In genomic region chr9:99127372-99128132, GRCh38 we compare ENCODE assay signal across 1 cellular context.
TF ChIP-seq lines count a peak whose summit lies in the region.

No MANE protein-coding gene starts in this region.

TF ChIP-seq in K562, 482 proteins besides CTCF, POLR2A, EP300 and RAD21 (continued from another document):
- TF ChIP-seq, protein P1, sequence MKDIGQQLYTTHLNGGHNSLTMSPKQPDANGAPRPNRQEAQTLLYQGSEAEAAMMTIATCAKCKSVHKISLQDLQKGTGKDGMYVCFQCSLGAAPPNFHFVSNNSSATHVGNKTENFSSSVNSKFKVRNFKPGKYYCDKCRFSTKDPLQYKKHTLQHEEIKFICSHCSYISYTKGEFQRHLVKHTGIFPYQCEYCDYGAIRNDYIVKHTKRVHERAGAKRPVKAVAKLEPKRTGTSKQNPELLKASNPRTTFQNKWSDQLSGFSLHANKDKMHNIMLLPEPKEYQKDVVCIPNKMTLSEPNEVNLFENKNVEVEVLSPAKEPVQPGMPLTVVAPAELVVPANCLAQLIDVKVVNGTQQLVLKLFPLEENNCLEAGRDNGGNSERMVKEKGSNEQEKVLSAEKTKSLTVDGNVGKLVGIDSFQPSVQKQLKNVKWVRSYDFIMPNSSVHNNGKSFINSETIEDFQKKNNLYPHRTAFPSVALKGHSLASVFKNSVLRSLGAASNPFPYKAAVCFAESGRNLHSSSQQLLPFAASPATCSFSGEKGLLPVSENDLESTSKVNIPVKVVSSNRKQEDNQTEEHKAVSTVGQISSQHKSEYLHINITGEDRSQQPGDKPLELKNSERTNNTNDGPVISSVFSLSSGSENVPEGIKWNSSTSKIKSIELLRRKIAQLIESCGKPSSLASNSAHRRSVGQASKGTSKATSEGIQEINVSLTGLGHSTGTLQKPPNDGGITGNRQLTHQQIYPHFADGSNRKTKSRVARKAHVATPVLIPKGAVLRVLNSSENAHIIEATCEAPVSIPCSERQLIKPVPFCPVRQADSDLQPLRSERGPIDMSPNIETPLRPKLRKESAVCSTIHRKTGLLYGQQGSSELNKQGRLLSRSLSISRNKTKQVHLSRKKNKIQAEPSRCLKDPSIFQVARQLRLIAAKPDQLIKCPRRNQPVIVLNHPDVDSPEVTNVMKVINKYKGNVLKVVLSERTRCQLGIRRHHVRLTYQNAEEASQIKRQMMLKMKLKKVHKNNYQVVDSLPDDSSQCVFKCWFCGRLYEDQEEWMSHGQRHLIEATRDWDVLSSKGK (CRISPR knock-in tag; IDR thresholded peaks at IDR 0.05) = no peak
- TF ChIP-seq TAF7 (tag; IDR thresholded peaks at IDR 0.05) = no peak
- TF ChIP-seq NUFIP1 (IDR thresholded peaks at IDR 0.05; ENCODE audit: partially characterized antibody) = no peak
- no peak for TF ChIP-seq LCOR (CRISPR knock-in tag; IDR thresholded peaks at IDR 0.05)
- TF ChIP-seq HIVEP1 (CRISPR knock-in tag; IDR thresholded peaks at IDR 0.05) = no peak
- TF ChIP-seq, protein P2, sequence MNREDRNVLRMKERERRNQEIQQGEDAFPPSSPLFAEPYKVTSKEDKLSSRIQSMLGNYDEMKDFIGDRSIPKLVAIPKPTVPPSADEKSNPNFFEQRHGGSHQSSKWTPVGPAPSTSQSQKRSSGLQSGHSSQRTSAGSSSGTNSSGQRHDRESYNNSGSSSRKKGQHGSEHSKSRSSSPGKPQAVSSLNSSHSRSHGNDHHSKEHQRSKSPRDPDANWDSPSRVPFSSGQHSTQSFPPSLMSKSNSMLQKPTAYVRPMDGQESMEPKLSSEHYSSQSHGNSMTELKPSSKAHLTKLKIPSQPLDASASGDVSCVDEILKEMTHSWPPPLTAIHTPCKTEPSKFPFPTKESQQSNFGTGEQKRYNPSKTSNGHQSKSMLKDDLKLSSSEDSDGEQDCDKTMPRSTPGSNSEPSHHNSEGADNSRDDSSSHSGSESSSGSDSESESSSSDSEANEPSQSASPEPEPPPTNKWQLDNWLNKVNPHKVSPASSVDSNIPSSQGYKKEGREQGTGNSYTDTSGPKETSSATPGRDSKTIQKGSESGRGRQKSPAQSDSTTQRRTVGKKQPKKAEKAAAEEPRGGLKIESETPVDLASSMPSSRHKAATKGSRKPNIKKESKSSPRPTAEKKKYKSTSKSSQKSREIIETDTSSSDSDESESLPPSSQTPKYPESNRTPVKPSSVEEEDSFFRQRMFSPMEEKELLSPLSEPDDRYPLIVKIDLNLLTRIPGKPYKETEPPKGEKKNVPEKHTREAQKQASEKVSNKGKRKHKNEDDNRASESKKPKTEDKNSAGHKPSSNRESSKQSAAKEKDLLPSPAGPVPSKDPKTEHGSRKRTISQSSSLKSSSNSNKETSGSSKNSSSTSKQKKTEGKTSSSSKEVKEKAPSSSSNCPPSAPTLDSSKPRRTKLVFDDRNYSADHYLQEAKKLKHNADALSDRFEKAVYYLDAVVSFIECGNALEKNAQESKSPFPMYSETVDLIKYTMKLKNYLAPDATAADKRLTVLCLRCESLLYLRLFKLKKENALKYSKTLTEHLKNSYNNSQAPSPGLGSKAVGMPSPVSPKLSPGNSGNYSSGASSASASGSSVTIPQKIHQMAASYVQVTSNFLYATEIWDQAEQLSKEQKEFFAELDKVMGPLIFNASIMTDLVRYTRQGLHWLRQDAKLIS (CRISPR knock-in tag; IDR thresholded peaks at IDR 0.05) = no peak
- TF ChIP-seq, protein P3, sequence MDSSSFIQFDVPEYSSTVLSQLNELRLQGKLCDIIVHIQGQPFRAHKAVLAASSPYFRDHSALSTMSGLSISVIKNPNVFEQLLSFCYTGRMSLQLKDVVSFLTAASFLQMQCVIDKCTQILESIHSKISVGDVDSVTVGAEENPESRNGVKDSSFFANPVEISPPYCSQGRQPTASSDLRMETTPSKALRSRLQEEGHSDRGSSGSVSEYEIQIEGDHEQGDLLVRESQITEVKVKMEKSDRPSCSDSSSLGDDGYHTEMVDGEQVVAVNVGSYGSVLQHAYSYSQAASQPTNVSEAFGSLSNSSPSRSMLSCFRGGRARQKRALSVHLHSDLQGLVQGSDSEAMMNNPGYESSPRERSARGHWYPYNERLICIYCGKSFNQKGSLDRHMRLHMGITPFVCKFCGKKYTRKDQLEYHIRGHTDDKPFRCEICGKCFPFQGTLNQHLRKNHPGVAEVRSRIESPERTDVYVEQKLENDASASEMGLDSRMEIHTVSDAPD (CRISPR knock-in tag; IDR thresholded peaks at IDR 0.05) = no peak
- no peak for TF ChIP-seq MTA3 (IDR thresholded peaks at IDR 0.05; ENCODE audit: borderline replicate concordance)
- no peak for TF ChIP-seq GABPB2 (CRISPR knock-in tag; conservative IDR thresholded peaks at IDR 0.05)
- TF ChIP-seq ZKSCAN8 (CRISPR knock-in tag; IDR thresholded peaks at IDR 0.05) = no peak
- no peak for TF ChIP-seq UBTF (IDR thresholded peaks at IDR 0.05; ENCODE audit: borderline replicate concordance in 1 of 2, low read depth in 2 of 2, low read length in 2 of 2)
- no peak for TF ChIP-seq HNRNPL (IDR thresholded peaks at IDR 0.05; ENCODE audit: low read depth, low read length)
- no peak for TF ChIP-seq BACH1 (tag; IDR thresholded peaks at IDR 0.05)
- TF ChIP-seq FOXK1 (CRISPR knock-in tag; IDR thresholded peaks at IDR 0.05; ENCODE audit: borderline replicate concordance) = no peak
